In genomic region chr14:102784892-102785597, GRCh38 we compare ENCODE assay signal across 15 cellular contexts. TPM values are rescaled to one million over a fixed set of nuclear protein-coding genes. Genes with fewer than 3 reads are reported as not detected.
A peak's percentile ranks its signal among the peaks of the same experiment; 100 is the strongest.
DNase-seq lines count a peak whose midpoint lies in the region; ATAC-seq, FAIRE-seq and TF ChIP-seq lines count a peak whose summit lies in the region.
"Had no signal": no experiment of that assay in that cellular context is flagged by ENCODE, and none has a peak within 500 bp of the region (broad histone marks: within the 10 kb centered on the region; RNA-seq: fewer than 3 reads in every experiment).

No MANE protein-coding gene starts in this region.

- peaks cover 65% of the 10 kb centered on the region for H3K4me1 Mint-ChIP-seq in T-helper 17 cell
- H3K4me1 Mint-ChIP-seq in nephron progenitor cell, result peaks cover 27% of the 10 kb centered on the region

- in situ Hi-C loops in G401 (cut with HindIII; ENCODE audit: low sequenced_read_pairs), result no loop called here

- H3K27me3 Mint-ChIP-seq in T-helper 17 cell (no peaks in the 10 kb centered on the region), nephron progenitor cell (ENCODE audit: low read depth, poor library complexity) (no peaks in the 10 kb centered on the region)

- H3K27ac Mint-ChIP-seq in T-helper 17 cell, result peak overlapping the region; percentile 91
- peak overlapping the region; percentile 11 for H3K27ac Mint-ChIP-seq in nephron progenitor cell

- no peaks in the 10 kb centered on the region for H3K9me3 Mint-ChIP-seq in nephron progenitor cell

- peaks cover under 1% of the 10 kb centered on the region for H3K36me3 Mint-ChIP-seq in T-helper 17 cell (ENCODE audit: low read depth)
- H3K36me3 Mint-ChIP-seq in nephron progenitor cell (ENCODE audit: low read depth), result peaks cover 7% of the 10 kb centered on the region

- no peak for TF ChIP-seq POLR2A in H54 (IDR thresholded peaks at IDR 0.05; ENCODE audit: low read depth, low read length)

- peak; percentile 62 for FAIRE-seq in GM18507 (lab: Jason Lieb, UNC)
- FAIRE-seq in H54 (lab: Jason Lieb, UNC), result no peak
- FAIRE-seq: A204.1 had no signal

- H3K9me3 ChIP-seq in T-helper 17 cell (ENCODE audit: control insufficient read depth, low read length, poor library complexity, severe bottlenecking), result no peaks in the 10 kb centered on the region
- H3K9me3 ChIP-seq: SK-N-SH, thoracic aorta had no signal

- ATAC-seq in activated CD4-positive, CD25-positive, alpha-beta regulatory T cell treated with anti-CD3 and anti-CD28 coated beads, Interleukin-2, amount 50 U/mL, for 24 hours, result peak; percentile 79 to 80
- peak; percentile 26 for ATAC-seq in T-helper 17 cell
- ATAC-seq: left lobe of liver had no signal

- DNase-seq in activated CD4-positive, CD25-positive, alpha-beta regulatory T cell (lab: John Stamatoyannopoulos, UW), result no peak
- no peak for DNase-seq in GM18507 (ENCODE audit: extremely low spot score, insufficient read length, low read depth)
- DNase-seq in T-helper 17 cell, result no peak
- no peak for DNase-seq in nephron progenitor cell
- DNase-seq in H54 (ENCODE audit: insufficient read length, low spot score), result no peak
- DNase-seq in G401 (ENCODE audit: low spot score), result no peak
- no peak for DNase-seq in NCI-H2227 treated with DMSO at 0.1 percent for 48 hours (lab: John Stamatoyannopoulos, UW)
- DNase-seq: Calu3, erythroblast, NCI-H2081, SK-N-SH had no signal

- TF ChIP-seq CTCF in nephron progenitor cell (IDR thresholded peaks at IDR 0.05), result no peak

- H3K4me3 Mint-ChIP-seq in T-helper 17 cell (peak overlapping the region; percentile 84), nephron progenitor cell (no peak overlapping the region)

RNA-seq across cellular contexts. Expression of gene TRAF3, which starts 7.8 kb away (rescaled TPM):
- total RNA-seq in T-helper 17 cell, result 10 to 100 TPM; 47.8 to 54.4 TPM
- 21.0 and 45.5 TPM in 2 replicates for total RNA-seq in G401 (2014; rRNA removed; shearing (Covaris generic))
